Comparison of ENCODE assay signal across 9 cellular contexts in genomic region chr6:36642913-36643817, GRCh38. TPM values are rescaled to one million over a fixed set of nuclear protein-coding genes. Genes with fewer than 3 reads are reported as not detected.
DNase-seq lines count a peak whose midpoint lies in the region; ATAC-seq, FAIRE-seq and TF ChIP-seq lines count a peak whose summit lies in the region.
"Had no signal": no experiment of that assay in that cellular context is flagged by ENCODE, and none has a peak within 500 bp of the region (broad histone marks: within the 10 kb centered on the region; RNA-seq: fewer than 3 reads in every experiment).

No MANE protein-coding gene starts in this region.

- TF ChIP-seq RAD21 in A549 (conservative IDR thresholded peaks at IDR 0.05 in 1 of 2, IDR thresholded peaks at IDR 0.05 in 1 of 2) = no peak

- no peak overlapping the region for H3K4me3 ChIP-seq in A549
- H3K4me3 ChIP-seq in coronary artery = no peak overlapping the region
- H3K4me3 ChIP-seq in lower leg skin (ENCODE audit: low read depth, poor library complexity, severe bottlenecking) = no peak overlapping the region

- peak overlapping the region; percentile 74 for H3K4me2 ChIP-seq in A549

- no peaks in the 10 kb centered on the region for H3K9me3 ChIP-seq in A549

- 32% methylated on average over 4 of the region's 8 CpGs for WGBS in A549 (ENCODE audit: missing lambda C conversion rate)
- WGBS in lower leg skin, 2 donors = 46 to 51% methylated on average over 8 of the region's 8 CpGs

- FAIRE-seq in A549 (lab: Jason Lieb, UNC) = no peak

- no peak for TF ChIP-seq CTCF in A549 (IDR thresholded peaks at IDR 0.05)
- no peak for TF ChIP-seq CTCF in coronary artery (IDR thresholded peaks at IDR 0.05)
- TF ChIP-seq CTCF in lower leg skin (IDR thresholded peaks at IDR 0.05) = no peak

- CTCF ChIA-PET in A549 (lab: Yijun Ruan, JAX) = interaction anchor here (0.6 to 4.1 kb wide), 15 partner anchors 11 to 375 kb away, joined by 3 to 16 read pairs (median 4); no protein-coding TSS in a partner anchor

- intact Hi-C loops in lower leg skin (cut with DNase I; ENCODE audit: low total_unique reads) = no loop called here

- DNase-seq in A549 (ENCODE audit: low read depth in 1 of 2, low spot score in 1 of 2) (peak; percentile 44 to 73), LoVo (ENCODE audit: low spot score) (peak; percentile 90), coronary artery (ENCODE audit: low spot score) (peak; percentile 90), lower leg skin (ENCODE audit: low spot score in 2 of 2) (peak; percentile 68 to 94), NCI-H774 (lab: John Stamatoyannopoulos, UW) (no peak), NCI-H187 treated with DMSO at 0.1 percent for 48 hours (lab: John Stamatoyannopoulos, UW) (no peak)
- DNase-seq: activated CD4-positive, alpha-beta T cell treated with anti-CD3 and anti-CD28 coated beads, Interleukin-2, amount 50 U/mL, for 48 hours had no signal

- peak; percentile 94 to 97 for ATAC-seq in A549
- ATAC-seq in HG02973 (IDR thresholded peaks at IDR 0.05; ENCODE audit: unreplicated experiment) = no peak
- no peak for ATAC-seq in GM21576 (IDR thresholded peaks at IDR 0.05; ENCODE audit: unreplicated experiment)

- peaks cover 44% of the 10 kb centered on the region for H3K4me1 ChIP-seq in A549

- H3K27ac ChIP-seq in A549 = peak overlapping the region; percentile 91 to 99
- H3K27ac ChIP-seq in coronary artery = peak overlapping the region; percentile 37 to 63

- TF ChIP-seq EP300 in A549 (IDR thresholded peaks at IDR 0.05) = no peak

- POLR2A ChIA-PET in A549 (lab: Yijun Ruan, JAX) = interaction anchor here (0.8 to 3.8 kb wide), 2 partner anchors 35 to 39 kb away, joined by 3 to 35 read pairs; partner anchors contain the start of gene CDKN1A

- TF ChIP-seq POLR2A in A549 (IDR thresholded peaks at IDR 0.05; ENCODE audit: low read length) (no peak), lower leg skin (IDR thresholded peaks at IDR 0.05) (no peak)

TF ChIP-seq in A549, 52 proteins besides CTCF, POLR2A, EP300 and RAD21:
- TF ChIP-seq E2F6 (IDR thresholded peaks at IDR 0.05; ENCODE audit: borderline replicate concordance, low read depth) = 0 out of 2 replicates have a peak, but pooled peaks have one; percentile 9
- TF ChIP-seq JUNB (IDR thresholded peaks at IDR 0.05) = no peak
- no peak for TF ChIP-seq FOSL2 (IDR thresholded peaks at IDR 0.05)
- 0 out of 2 replicates have a peak, but pooled peaks have one; percentile 18 for TF ChIP-seq FOSL2 (CRISPR knock-in tag; IDR thresholded peaks at IDR 0.05)
- TF ChIP-seq EHF (CRISPR knock-in tag; IDR thresholded peaks at IDR 0.05) = no peak
- TF ChIP-seq ESRRA (IDR thresholded peaks at IDR 0.05; ENCODE audit: borderline replicate concordance, low read length) = no peak

RNA-seq across cellular contexts. Expression of gene CDKN1A, which starts 35.3 kb away (rescaled TPM):
- 183 and 192 TPM in 2 replicates for polyA plus RNA-seq in A549 (2011; rRNA removed)
- polyA plus RNA-seq in A549 (2012; cell fraction: cytosol; rRNA removed) = 77.4 and 110 TPM in 2 replicates
- 75.0 and 97.2 TPM in 2 replicates for polyA plus RNA-seq in A549 (2012; cell fraction: nucleus; rRNA removed)
- 118 to 137 TPM (median 130 TPM) in 3 replicates for polyA plus RNA-seq in A549 (2017; fragmentation: RNase III; extraction: RNeasy Plus Mini Kit Qiagen cat#74134 plus additional on column Dnase treatment)
- 91.6 and 101 TPM in 2 replicates for polyA minus RNA-seq in A549 (2011; rRNA and poly(A)+ RNA removed)
- 100 to 1,000 TPM; 143 to 200 (median 181) TPM for total RNA-seq in lower leg skin

RNA-seq across cellular contexts. Expression of gene SRSF3, which starts 49.0 kb away (rescaled TPM):
- polyA plus RNA-seq in A549 (2011; rRNA removed) (339 and 652 TPM in 2 replicates), A549 (2017; fragmentation: RNase III; extraction: RNeasy Plus Mini Kit Qiagen cat#74134 plus additional on column Dnase treatment) (582 to 629 TPM (median 605 TPM) in 3 replicates)
- 383 and 445 TPM in 2 replicates for polyA plus RNA-seq in A549 (2012; cell fraction: cytosol; rRNA removed)
- polyA plus RNA-seq in A549 (2012; cell fraction: nucleus; rRNA removed) = 207 and 251 TPM in 2 replicates
- polyA minus RNA-seq in A549 (2011; rRNA and poly(A)+ RNA removed) = 152 and 175 TPM in 2 replicates
- total RNA-seq in lower leg skin = 100 to 1,000 TPM; 114 to 272 (median 177) TPM

RNA-seq across cellular contexts. Expression of gene RAB44, which starts 54.5 kb away (rescaled TPM):
- polyA plus RNA-seq in A549 (2011; rRNA removed) (0.04 TPM in 2 replicates), A549 (2017; fragmentation: RNase III; extraction: RNeasy Plus Mini Kit Qiagen cat#74134 plus additional on column Dnase treatment) (0.05 to 0.11 TPM (median 0.09 TPM) in 3 replicates)
- 0.01 TPM in 2 replicates for polyA plus RNA-seq in A549 (2012; cell fraction: cytosol; rRNA removed)
- 0.07 and 0.11 TPM in 2 replicates for polyA plus RNA-seq in A549 (2012; cell fraction: nucleus; rRNA removed)
- polyA minus RNA-seq in A549 (2011; rRNA and poly(A)+ RNA removed) = not detected in 2 replicates
- under 1 TPM; 0.10 to 0.65 (median 0.26) TPM for total RNA-seq in lower leg skin

Comparison
In these comparisons a context has a peak if more than half of its experiments do, and no peak if none do; other contexts are left out.
1. ATAC-seq: peak in A549 (2 of 2); none in HG02973 (single experiment) and GM21576 (single experiment).
2. DNase-seq: peak in A549 (2 of 2), LoVo (single experiment), coronary artery (single experiment) and lower leg skin (2 of 2); none in NCI-H774 (single experiment) and NCI-H187 treated with DMSO at 0.1 percent for 48 hours (single experiment).